ENCODE assay signal across 23 cellular contexts in genomic region chr2:57907411-57907810, GRCh38.
DNase-seq lines count a peak whose midpoint lies in the region; ATAC-seq and TF ChIP-seq lines count a peak whose summit lies in the region.
"Had no signal": no experiment of that assay in that cellular context is flagged by ENCODE, and none has a peak within 500 bp of the region (broad histone marks: within the 10 kb centered on the region; RNA-seq: fewer than 3 reads in every experiment).

No MANE protein-coding gene starts in this region.

- no peak overlapping the region for H2BK120ac ChIP-seq in mesendoderm (ENCODE audit: low read depth, low read length)

- TF ChIP-seq CTCF in Loucy (conservative IDR thresholded peaks at IDR 0.05; ENCODE audit: low read length) (no peak), parathyroid adenoma (IDR thresholded peaks at IDR 0.05) (no peak)

- H3K4me3 ChIP-seq in Loucy (ENCODE audit: low read length, poor library complexity, severe bottlenecking) (no peak overlapping the region), parathyroid adenoma (ENCODE audit: low read depth, low read length) (no peak overlapping the region), mesendoderm (ENCODE audit: low read length) (no peak overlapping the region)
- H3K4me3 ChIP-seq: esophagus squamous epithelium, left lung, neural progenitor cell, prostate gland, upper lobe of right lung had no signal

- H3K27me3 Mint-ChIP-seq in T-helper 1 cell treated with Interleukin-12 subunit alpha and Interleukin-12 subunit beta and Interleukin-4 antibody, amounts not matched to agents 30 μg/mL and 1 μg/mL, for 36 hours (ENCODE audit: low read depth), result no peaks in the 10 kb centered on the region
- H3K27me3 Mint-ChIP-seq in activated naive CD8-positive, alpha-beta T cell treated with anti-CD3 and anti-CD28 coated beads, Interleukin-2, amount 50 U/mL, for 24 hours, result no peaks in the 10 kb centered on the region

- no peak overlapping the region for H4K8ac ChIP-seq in mesendoderm (ENCODE audit: low read depth, low read length)

- H3K27ac ChIP-seq in parathyroid adenoma (no peak overlapping the region), mesendoderm (ENCODE audit: low read depth, low read length) (no peak overlapping the region)
- H3K27ac ChIP-seq: 22Rv1, esophagus squamous epithelium, left lung, neural progenitor cell, prostate gland, upper lobe of right lung had no signal

- H3K4me3 Mint-ChIP-seq in T-helper 1 cell treated with Interleukin-12 subunit alpha and Interleukin-12 subunit beta and Interleukin-4 antibody, amounts not matched to agents 30 μg/mL and 1 μg/mL, for 36 hours, result no peak overlapping the region
- no peak overlapping the region for H3K4me3 Mint-ChIP-seq in activated naive CD8-positive, alpha-beta T cell treated with anti-CD3 and anti-CD28 coated beads, Interleukin-2, amount 50 U/mL, for 24 hours
- H3K4me3 Mint-ChIP-seq: activated naive CD4-positive, alpha-beta T cell treated with anti-CD3 and anti-CD28 coated beads, Interleukin-2, amount 10 ng/mL, durations not matched to agents 7 days and 5 days; neural progenitor cell had no signal

- no peaks in the 10 kb centered on the region for H3K9me2 ChIP-seq in Loucy (replicated peaks; ENCODE audit: low read depth, low read length)

- H3K27ac Mint-ChIP-seq in T-helper 1 cell treated with Interleukin-12 subunit alpha and Interleukin-12 subunit beta and Interleukin-4 antibody, amounts not matched to agents 30 μg/mL and 1 μg/mL, for 36 hours, result peak overlapping the region; percentile 28
- H3K27ac Mint-ChIP-seq in activated naive CD8-positive, alpha-beta T cell treated with anti-CD3 and anti-CD28 coated beads, Interleukin-2, amount 50 U/mL, for 24 hours, result peak overlapping the region; percentile 76
- H3K27ac Mint-ChIP-seq: neural progenitor cell had no signal

- H3K27me3 ChIP-seq in Loucy (ENCODE audit: insufficient read depth, low read length, poor library complexity, severe bottlenecking) (no peaks in the 10 kb centered on the region), parathyroid adenoma (ENCODE audit: control insufficient read depth, insufficient read depth, low read length) (no peaks in the 10 kb centered on the region), mesendoderm (ENCODE audit: insufficient read depth, low read length, poor library complexity) (no peaks in the 10 kb centered on the region)
- H3K27me3 ChIP-seq: BE2C, esophagus squamous epithelium, left lung, neural progenitor cell, upper lobe of right lung had no signal

- H3K36me3 ChIP-seq in Loucy (ENCODE audit: insufficient read depth, low read length), result no peaks in the 10 kb centered on the region
- no peaks in the 10 kb centered on the region for H3K36me3 ChIP-seq in parathyroid adenoma (ENCODE audit: control insufficient read depth, insufficient read depth, low read length)
- H3K36me3 ChIP-seq in mesendoderm (ENCODE audit: control insufficient read depth, insufficient read depth, low read length), result no peaks in the 10 kb centered on the region
- H3K36me3 ChIP-seq: BE2C, esophagus squamous epithelium, left lung, neural progenitor cell, prostate gland, upper lobe of right lung had no signal

- no peak overlapping the region for H2AK5ac ChIP-seq in mesendoderm (ENCODE audit: low read length)

- no peaks in the 10 kb centered on the region for H3K9me3 Mint-ChIP-seq in T-helper 1 cell treated with Interleukin-12 subunit alpha and Interleukin-12 subunit beta and Interleukin-4 antibody, amounts not matched to agents 30 μg/mL and 1 μg/mL, for 36 hours
- H3K9me3 Mint-ChIP-seq in activated naive CD8-positive, alpha-beta T cell treated with anti-CD3 and anti-CD28 coated beads, Interleukin-2, amount 50 U/mL, for 24 hours, result no peaks in the 10 kb centered on the region
- H3K9me3 Mint-ChIP-seq: activated naive CD4-positive, alpha-beta T cell treated with anti-CD3 and anti-CD28 coated beads, Interleukin-2, amount 10 ng/mL, durations not matched to agents 7 days and 5 days; neural progenitor cell had no signal

- no peak overlapping the region for H3K56ac ChIP-seq in mesendoderm (ENCODE audit: low read length)

- no peak overlapping the region for H3K4me2 ChIP-seq in Loucy (ENCODE audit: low read depth, low read length, poor library complexity, severe bottlenecking)
- H3K4me2 ChIP-seq in parathyroid adenoma (ENCODE audit: low read length), result no peak overlapping the region
- no peak overlapping the region for H3K4me2 ChIP-seq in mesendoderm (ENCODE audit: low read length)
- H3K4me2 ChIP-seq: neural progenitor cell had no signal

- no peak overlapping the region for H3K18ac ChIP-seq in mesendoderm (ENCODE audit: low read length)

- H3K9ac ChIP-seq in Loucy (ENCODE audit: low read depth, low read length, poor library complexity, severe bottlenecking) (no peak overlapping the region), parathyroid adenoma (no peak overlapping the region), mesendoderm (ENCODE audit: low read length) (no peak overlapping the region)
- H3K9ac ChIP-seq: neural progenitor cell had no signal

- peaks cover 10% of the 10 kb centered on the region for H3K4me1 Mint-ChIP-seq in T-helper 1 cell treated with Interleukin-12 subunit alpha and Interleukin-12 subunit beta and Interleukin-4 antibody, amounts not matched to agents 30 μg/mL and 1 μg/mL, for 36 hours (ENCODE audit: low read depth)
- H3K4me1 Mint-ChIP-seq in activated naive CD8-positive, alpha-beta T cell treated with anti-CD3 and anti-CD28 coated beads, Interleukin-2, amount 50 U/mL, for 24 hours, result peaks cover 23% of the 10 kb centered on the region

- H3K36me3 Mint-ChIP-seq in T-helper 1 cell treated with Interleukin-12 subunit alpha and Interleukin-12 subunit beta and Interleukin-4 antibody, amounts not matched to agents 30 μg/mL and 1 μg/mL, for 36 hours (ENCODE audit: low read depth), result no peaks in the 10 kb centered on the region
- no peaks in the 10 kb centered on the region for H3K36me3 Mint-ChIP-seq in activated naive CD8-positive, alpha-beta T cell treated with anti-CD3 and anti-CD28 coated beads, Interleukin-2, amount 50 U/mL, for 24 hours (ENCODE audit: low read depth)
- H3K36me3 Mint-ChIP-seq: activated naive CD4-positive, alpha-beta T cell treated with anti-CD3 and anti-CD28 coated beads, Interleukin-2, amount 10 ng/mL, durations not matched to agents 7 days and 5 days; neural progenitor cell had no signal

- H3K9me3 ChIP-seq in Loucy (ENCODE audit: insufficient read depth, low read depth, low read length) (no peaks in the 10 kb centered on the region), parathyroid adenoma (ENCODE audit: control insufficient read depth, low read length) (no peaks in the 10 kb centered on the region)
- H3K9me3 ChIP-seq: BE2C, esophagus squamous epithelium, left lung, prostate gland, upper lobe of right lung had no signal

- H3K79me2 ChIP-seq in Loucy (ENCODE audit: insufficient read depth, low read length) (no peaks in the 10 kb centered on the region), parathyroid adenoma (no peaks in the 10 kb centered on the region), mesendoderm (ENCODE audit: control insufficient read depth, insufficient read depth, low read length) (no peaks in the 10 kb centered on the region)

- no peak overlapping the region for H3K4ac ChIP-seq in mesendoderm (ENCODE audit: low read depth, low read length)

- H2BK5ac ChIP-seq in mesendoderm (ENCODE audit: low read length), result no peak overlapping the region

- no peaks in the 10 kb centered on the region for H3F3A ChIP-seq in Loucy (ENCODE audit: low read depth)

- no peaks in the 10 kb centered on the region for H4K20me1 ChIP-seq in Loucy (ENCODE audit: insufficient read depth, low read length, poor library complexity, severe bottlenecking)

- in situ Hi-C loops in KBM-7 (cut with MboI; ENCODE audit: low pct_unique_long_range_greater_than_20kb, low sequenced_read_pairs), result no loop called here

- H3K4me1 ChIP-seq in Loucy (ENCODE audit: insufficient read depth, low read length, poor library complexity, severe bottlenecking) (no peaks in the 10 kb centered on the region), parathyroid adenoma (no peaks in the 10 kb centered on the region), mesendoderm (ENCODE audit: control insufficient read depth, low read depth, low read length) (no peaks in the 10 kb centered on the region)
- H3K4me1 ChIP-seq: BE2C, esophagus squamous epithelium, prostate gland, upper lobe of right lung had no signal

- no peak overlapping the region for H4K5ac ChIP-seq in mesendoderm (ENCODE audit: low read length)

- no peaks in the 10 kb centered on the region for H3K79me1 ChIP-seq in mesendoderm (ENCODE audit: low read length)

- H2BK15ac ChIP-seq in mesendoderm (replicated peaks; ENCODE audit: low read depth), result no peak overlapping the region

- DNase-seq in T-helper 1 cell, result no peak
- no peak for DNase-seq in activated naive CD8-positive, alpha-beta T cell treated with anti-CD3 and anti-CD28 coated beads, Interleukin-2, amount 50 U/mL, for 24 hours
- no peak for DNase-seq in KBM-7
- DNase-seq in mesendoderm, result no peak
- DNase-seq in DMS153 treated with DMSO at 0.1 percent for 48 hours (lab: John Stamatoyannopoulos, UW; ENCODE audit: unreplicated experiment), result no peak
- DNase-seq: activated naive CD4-positive, alpha-beta T cell treated with anti-CD3 and anti-CD28 coated beads, Interleukin-2, amount 10 ng/mL, durations not matched to agents 7 days and 5 days; activated T-cell treated with anti-CD3 and anti-CD28 coated beads, Interleukin-2, amount 50 U/mL, for 1 hour; BE2C; EL; esophagus squamous epithelium; NCI-H1417 treated with DMSO at 0.1 percent for 48 hours; NCI-H524; RPMI8226; stimulated activated naive CD4-positive, alpha-beta T cell; upper lobe of right lung had no signal

- 0 out of 2 replicates have a peak overlapping the region, but pooled peaks have one; percentile 4 for H2AFZ ChIP-seq in Loucy (ENCODE audit: low read length)
- peak overlapping the region; percentile 22 for H2AFZ ChIP-seq in parathyroid adenoma
- H2AFZ ChIP-seq: neural progenitor cell had no signal

- no CpG with 5 or more reads among the region's 1 CpG for WGBS in mesendoderm (ENCODE audit: extremely low coverage, insufficient coverage, low lambda C conversion rate)

- no peak overlapping the region for H3K23ac ChIP-seq in mesendoderm (ENCODE audit: low read length)

- ATAC-seq in activated naive CD8-positive, alpha-beta T cell treated with anti-CD3 and anti-CD28 coated beads, Interleukin-2, amount 50 U/mL, for 24 hours, result no peak
- ATAC-seq: left lung, SK-N-SH treated with all-trans-retinoic acid at 6 μM for 48 hours, upper lobe of right lung had no signal
